In the genomic region with DNA sequence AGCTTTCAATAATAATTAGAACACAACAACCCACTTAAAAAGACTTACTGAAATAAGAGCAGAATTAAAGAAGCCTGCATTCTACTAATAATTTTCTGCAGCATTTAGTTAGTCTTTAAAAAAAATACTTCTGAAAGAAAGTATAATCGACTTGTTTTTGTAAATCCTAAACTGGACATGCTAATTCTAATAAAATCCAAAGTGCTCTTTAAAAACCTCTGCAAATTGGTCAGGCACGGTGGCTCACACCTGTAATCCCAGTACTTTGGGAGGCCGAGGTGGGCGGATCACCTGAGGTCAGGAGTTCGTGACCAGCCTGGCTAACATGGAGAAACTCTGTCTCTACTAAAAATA, we compare ENCODE assay signal across 13 cellular contexts. TPM values are rescaled to one million over a fixed set of nuclear protein-coding genes. Genes with fewer than 3 reads are reported as not detected.
DNase-seq lines count a peak whose midpoint lies in the region; ATAC-seq and TF ChIP-seq lines count a peak whose summit lies in the region.
"Had no signal": no experiment of that assay in that cellular context is flagged by ENCODE, and none has a peak within 500 bp of the region (broad histone marks: within the 10 kb centered on the region; RNA-seq: fewer than 3 reads in every experiment).

No MANE protein-coding gene starts in this region.

- no peak overlapping the region for H3K9ac ChIP-seq in colonic mucosa (ENCODE audit: low read depth in 2 of 2, low read length in 2 of 2)

- H3K27ac ChIP-seq in CD4-positive, CD25-positive, alpha-beta regulatory T cell (ENCODE audit: insufficient read depth, low read length, poor library complexity, severe bottlenecking), result peak overlapping the region; percentile 75
- no peak overlapping the region for H3K27ac ChIP-seq in HEK293 (ENCODE audit: extremely low read depth, low read depth, low read length)
- H3K27ac ChIP-seq in colonic mucosa, result no peak overlapping the region
- H3K27ac ChIP-seq: SJSA1 had no signal

- ATAC-seq in CD4-positive, CD25-positive, alpha-beta regulatory T cell (ENCODE audit: low read depth in 2 of 2), result no peak
- ATAC-seq in naive thymus-derived CD8-positive, alpha-beta T cell, result no peak
- no peak for ATAC-seq in GM21390 (IDR thresholded peaks at IDR 0.05; ENCODE audit: unreplicated experiment)

- peaks cover 89% of the 10 kb centered on the region for H3K36me3 ChIP-seq in CD4-positive, CD25-positive, alpha-beta regulatory T cell (ENCODE audit: control insufficient read depth, insufficient read depth, low read length)
- H3K36me3 ChIP-seq in HEK293 (ENCODE audit: control insufficient read depth in 2 of 2, insufficient read depth in 1 of 2, low read length in 2 of 2) (no peaks in the 10 kb centered on the region), colonic mucosa (no peaks in the 10 kb centered on the region)
- H3K36me3 ChIP-seq: SJSA1, WERI-Rb-1 had no signal

- H3K27me3 Mint-ChIP-seq in CD4-positive, CD25-positive, alpha-beta regulatory T cell, result no peaks in the 10 kb centered on the region
- no peaks in the 10 kb centered on the region for H3K27me3 Mint-ChIP-seq in activated T-helper 2 cell treated with anti-CD3 and anti-CD28 coated beads, Interferon-gamma antibody, Interleukin-2, Interleukin-4, amounts not matched to agents 10 μg/mL and 5 μg/mL and 100 μg/mL, durations not matched to agents 14 hours and 24 hours and 36 hours (ENCODE audit: low read depth)
- no peaks in the 10 kb centered on the region for H3K27me3 Mint-ChIP-seq in naive thymus-derived CD8-positive, alpha-beta T cell
- H3K27me3 Mint-ChIP-seq in chondrocyte (ENCODE audit: low read depth), result no peaks in the 10 kb centered on the region

- DNase-seq in CD4-positive, CD25-positive, alpha-beta regulatory T cell, result no peak
- DNase-seq in activated T-helper 2 cell treated with anti-CD3 and anti-CD28 coated beads, Interferon-gamma antibody, Interleukin-2, Interleukin-4, amounts not matched to agents 10 μg/mL and 5 μg/mL and 100 μg/mL, durations not matched to agents 14 hours and 24 hours and 36 hours (ENCODE audit: low spot score), result no peak
- no peak for DNase-seq in naive thymus-derived CD8-positive, alpha-beta T cell
- DNase-seq in NCI-H128 (lab: John Stamatoyannopoulos, UW; ENCODE audit: unreplicated experiment) (no peak), chondrocyte (ENCODE audit: low spot score) (no peak), colonic mucosa (no peak)

- peak overlapping the region; percentile 62 to 85 (median 80) for H3K4me3 Mint-ChIP-seq in CD4-positive, CD25-positive, alpha-beta regulatory T cell
- H3K4me3 Mint-ChIP-seq in activated T-helper 2 cell treated with anti-CD3 and anti-CD28 coated beads, Interferon-gamma antibody, Interleukin-2, Interleukin-4, amounts not matched to agents 10 μg/mL and 5 μg/mL and 100 μg/mL, durations not matched to agents 14 hours and 24 hours and 36 hours (ENCODE audit: low read depth), result no peak overlapping the region
- peak overlapping the region; percentile 31 to 84 (median 72) for H3K4me3 Mint-ChIP-seq in naive thymus-derived CD8-positive, alpha-beta T cell
- H3K4me3 Mint-ChIP-seq in chondrocyte (ENCODE audit: unreplicated experiment), result no peak overlapping the region
- H3K4me3 Mint-ChIP-seq: neural crest cell had no signal

- H3K27me3 ChIP-seq in CD4-positive, CD25-positive, alpha-beta regulatory T cell (ENCODE audit: control insufficient read depth, insufficient read depth, low read length), result no peaks in the 10 kb centered on the region
- no peaks in the 10 kb centered on the region for H3K27me3 ChIP-seq in colonic mucosa
- H3K27me3 ChIP-seq: SJSA1 had no signal

- POLR2A ChIA-PET in HEK293 (lab: Yijun Ruan, JAX), result interaction anchor here (1.6 kb wide), 1 partner anchor 136 kb away, joined by 3 read pairs; no protein-coding TSS in a partner anchor
- POLR2A ChIA-PET in naive thymus-derived CD8-positive, alpha-beta T cell (lab: Charles Lee), result interaction anchor here (0.6 to 6.3 kb wide), 15 partner anchors 10 to 171 kb away, joined by 3 to 66 read pairs (median 5); a partner anchor contains a TSS

- CTCF ChIA-PET in HEK293 (lab: Yijun Ruan, JAX), result interaction anchor here (0.5 to 7.6 kb wide), 45 partner anchors 10 to 1186 kb away, joined by 3 to 172 read pairs (median 4); no protein-coding TSS in a partner anchor

- no peak for TF ChIP-seq CTCF in HEK293 (tag by site-specific recombination; IDR thresholded peaks at IDR 0.05)
- TF ChIP-seq CTCF in chondrocyte (IDR thresholded peaks at IDR 0.05), result no peak
- TF ChIP-seq CTCF in colonic mucosa (IDR thresholded peaks at IDR 0.05), result no peak

- H3K9me3 ChIP-seq in CD4-positive, CD25-positive, alpha-beta regulatory T cell (ENCODE audit: control insufficient read depth in 2 of 2, low read length in 2 of 2), result no peaks in the 10 kb centered on the region
- no peaks in the 10 kb centered on the region for H3K9me3 ChIP-seq in HEK293 (ENCODE audit: control insufficient read depth, insufficient read depth, low read depth, low read length)
- no peaks in the 10 kb centered on the region for H3K9me3 ChIP-seq in colonic mucosa
- H3K9me3 ChIP-seq: SJSA1 had no signal

- H3K4me1 ChIP-seq in CD4-positive, CD25-positive, alpha-beta regulatory T cell (ENCODE audit: control insufficient read depth, insufficient read depth, low read length, poor library complexity, severe bottlenecking), result peaks cover 56% of the 10 kb centered on the region
- H3K4me1 ChIP-seq in HEK293 (ENCODE audit: control insufficient read depth, insufficient read depth, low read length) (no peaks in the 10 kb centered on the region), colonic mucosa (peaks cover 6% of the 10 kb centered on the region)

- H3K4me3 ChIP-seq in CD4-positive, CD25-positive, alpha-beta regulatory T cell (ENCODE audit: low read depth, low read length), result peak overlapping the region; percentile 42
- H3K4me3 ChIP-seq in HEK293 (ENCODE audit: low read depth, low read length) (no peak overlapping the region), colonic mucosa (no peak overlapping the region)
- H3K4me3 ChIP-seq: SJSA1 had no signal

- intact Hi-C loops in activated T-helper 2 cell treated with anti-CD3 and anti-CD28 coated beads, Interferon-gamma antibody, Interleukin-2, Interleukin-4, amounts not matched to agents 10 μg/mL and 5 μg/mL and 100 μg/mL, durations not matched to agents 14 hours and 24 hours and 36 hours (cut with micrococcal nuclease), result loop anchor here (1.0 to 5.0 kb wide), 6 partner anchors 53 to 311 kb away; no protein-coding TSS in a partner anchor
- intact Hi-C loops in colonic mucosa (cut with DNase I), result loop anchor here (2.0 kb wide), 2 partner anchors 135 to 215 kb away; no protein-coding TSS in a partner anchor

- peaks cover 33 to 70% (median 54%) of the 10 kb centered on the region in 4 donors for H3K4me1 Mint-ChIP-seq in CD4-positive, CD25-positive, alpha-beta regulatory T cell
- H3K4me1 Mint-ChIP-seq in activated T-helper 2 cell treated with anti-CD3 and anti-CD28 coated beads, Interferon-gamma antibody, Interleukin-2, Interleukin-4, amounts not matched to agents 10 μg/mL and 5 μg/mL and 100 μg/mL, durations not matched to agents 14 hours and 24 hours and 36 hours (ENCODE audit: low read depth), result peaks cover 54% of the 10 kb centered on the region
- H3K4me1 Mint-ChIP-seq in naive thymus-derived CD8-positive, alpha-beta T cell, result peaks cover 36 to 62% (median 59%) of the 10 kb centered on the region in 4 donors
- peaks cover 10% of the 10 kb centered on the region for H3K4me1 Mint-ChIP-seq in chondrocyte (ENCODE audit: low read depth)

- no peaks in the 10 kb centered on the region for H3K9me3 Mint-ChIP-seq in CD4-positive, CD25-positive, alpha-beta regulatory T cell
- H3K9me3 Mint-ChIP-seq in activated T-helper 2 cell treated with anti-CD3 and anti-CD28 coated beads, Interferon-gamma antibody, Interleukin-2, Interleukin-4, amounts not matched to agents 10 μg/mL and 5 μg/mL and 100 μg/mL, durations not matched to agents 14 hours and 24 hours and 36 hours, result no peaks in the 10 kb centered on the region
- H3K9me3 Mint-ChIP-seq in naive thymus-derived CD8-positive, alpha-beta T cell, result no peaks in the 10 kb centered on the region
- no peaks in the 10 kb centered on the region for H3K9me3 Mint-ChIP-seq in chondrocyte (ENCODE audit: low read depth)
- H3K9me3 Mint-ChIP-seq: neural crest cell had no signal

- peaks cover 67% of the 10 kb centered on the region for H3K36me3 Mint-ChIP-seq in CD4-positive, CD25-positive, alpha-beta regulatory T cell
- H3K36me3 Mint-ChIP-seq in activated T-helper 2 cell treated with anti-CD3 and anti-CD28 coated beads, Interferon-gamma antibody, Interleukin-2, Interleukin-4, amounts not matched to agents 10 μg/mL and 5 μg/mL and 100 μg/mL, durations not matched to agents 14 hours and 24 hours and 36 hours (ENCODE audit: low read depth), result peaks cover 59% of the 10 kb centered on the region
- peaks cover 34 to 97% (median 46%) of the 10 kb centered on the region in 3 donors for H3K36me3 Mint-ChIP-seq in naive thymus-derived CD8-positive, alpha-beta T cell
- H3K36me3 Mint-ChIP-seq in chondrocyte (ENCODE audit: low read depth), result no peaks in the 10 kb centered on the region

- H3K27ac Mint-ChIP-seq in CD4-positive, CD25-positive, alpha-beta regulatory T cell, result peak overlapping the region; percentile 88 to 99 (median 90)
- peak overlapping the region; percentile 70 for H3K27ac Mint-ChIP-seq in activated T-helper 2 cell treated with anti-CD3 and anti-CD28 coated beads, Interferon-gamma antibody, Interleukin-2, Interleukin-4, amounts not matched to agents 10 μg/mL and 5 μg/mL and 100 μg/mL, durations not matched to agents 14 hours and 24 hours and 36 hours
- H3K27ac Mint-ChIP-seq in naive thymus-derived CD8-positive, alpha-beta T cell, result peak overlapping the region; percentile 88 to 98 (median 94)
- no peak overlapping the region for H3K27ac Mint-ChIP-seq in chondrocyte (ENCODE audit: unreplicated experiment)

TF ChIP-seq in HEK293, 187 proteins besides CTCF, POLR2A, EP300 and RAD21 (continues in another document):
- TF ChIP-seq, protein P1, sequence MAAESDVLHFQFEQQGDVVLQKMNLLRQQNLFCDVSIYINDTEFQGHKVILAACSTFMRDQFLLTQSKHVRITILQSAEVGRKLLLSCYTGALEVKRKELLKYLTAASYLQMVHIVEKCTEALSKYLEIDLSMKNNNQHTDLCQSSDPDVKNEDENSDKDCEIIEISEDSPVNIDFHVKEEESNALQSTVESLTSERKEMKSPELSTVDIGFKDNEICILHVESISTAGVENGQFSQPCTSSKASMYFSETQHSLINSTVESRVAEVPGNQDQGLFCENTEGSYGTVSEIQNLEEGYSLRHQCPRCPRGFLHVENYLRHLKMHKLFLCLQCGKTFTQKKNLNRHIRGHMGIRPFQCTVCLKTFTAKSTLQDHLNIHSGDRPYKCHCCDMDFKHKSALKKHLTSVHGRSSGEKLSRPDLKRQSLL (tag by site-specific recombination; IDR thresholded peaks at IDR 0.05), result no peak

RNA-seq across cellular contexts. Expression of a gene that starts 57.5 kb away (rescaled TPM):
- 1.8 TPM for total RNA-seq in CD4-positive, CD25-positive, alpha-beta regulatory T cell
- polyA plus RNA-seq in CD4-positive, CD25-positive, alpha-beta regulatory T cell, result under 1 TPM in 2 of 4 donors, not detected in 2; 0.27 to 0.29 TPM
- not detected in 2 replicates for total RNA-seq in activated T-helper 2 cell treated with anti-CD3 and anti-CD28 coated beads, Interferon-gamma antibody, Interleukin-2, Interleukin-4, amounts not matched to agents 10 μg/mL and 5 μg/mL and 100 μg/mL, durations not matched to agents 14 hours and 24 hours and 36 hours
- total RNA-seq in naive thymus-derived CD8-positive, alpha-beta T cell, result 1 to 10 TPM; 4.5 to 7.1 TPM
- under 1 TPM in 2 of 3 donors, not detected in 1; 0.26 to 0.27 TPM for polyA plus RNA-seq in naive thymus-derived CD8-positive, alpha-beta T cell
- total RNA-seq in chondrocyte, result not detected in 3 replicates
- not detected for total RNA-seq in colonic mucosa
- total RNA-seq: H4, neural crest cell, SJSA1, skeletal muscle tissue had no signal

Comparison
In these comparisons a context has a peak if more than half of its experiments do, and no peak if none do; other contexts are left out.
1. H3K4me3 Mint-ChIP-seq: peak in CD4-positive, CD25-positive, alpha-beta regulatory T cell (4 of 4) and naive thymus-derived CD8-positive, alpha-beta T cell (10 of 10); none in activated T-helper 2 cell treated with anti-CD3 and anti-CD28 coated beads, Interferon-gamma antibody, Interleukin-2, Interleukin-4, amounts not matched to agents 10 μg/mL and 5 μg/mL and 100 μg/mL, durations not matched to agents 14 hours and 24 hours and 36 hours (single experiment) and chondrocyte (single experiment).